Comparison of ENCODE assay signal across 19 cellular contexts in genomic region chr7:156897673-156898072, GRCh38. TPM values are rescaled to one million over a fixed set of nuclear protein-coding genes. Genes with fewer than 3 reads are reported as not detected.
DNase-seq lines count a peak whose midpoint lies in the region; ATAC-seq and TF ChIP-seq lines count a peak whose summit lies in the region.
"Had no signal": no experiment of that assay in that cellular context is flagged by ENCODE, and none has a peak within 500 bp of the region (broad histone marks: within the 10 kb centered on the region; RNA-seq: fewer than 3 reads in every experiment).

No MANE protein-coding gene starts in this region.

- DNase-seq in ELF-1 (ENCODE audit: low read depth, low spot score) (peak; percentile 27), MG63 (peak; percentile 15), fibroblast of mammary gland (ENCODE audit: low read depth) (peak; percentile 22), retinal pigment epithelial cell (ENCODE audit: low read depth) (peak; percentile 27), WERI-Rb-1 (no peak), NCI-H1105 (lab: John Stamatoyannopoulos, UW) (no peak)
- no peak for DNase-seq in stimulated activated CD4-positive, alpha-beta T cell treated with anti-CD3 and anti-CD28 coated beads, Interleukin-4, amount 100 ng/mL, for 24 hours
- DNase-seq: activated CD4-positive, alpha-beta memory T cell treated with anti-CD3 and anti-CD28 coated beads for 36 hours; activated naive CD8-positive, alpha-beta T cell treated with anti-CD3 and anti-CD28 coated beads for 36 hours; activated T-cell treated with anti-CD3 and anti-CD28 coated beads, Interleukin-2, amount 50 U/mL, for 48 hours; CD8-positive, alpha-beta T cell; cerebellar nuclear complex; NCI-H187; NCI-H510A treated with DMSO at 0.1 percent for 48 hours; stimulated activated CD4-positive, alpha-beta T cell treated with anti-CD3 and anti-CD28 coated beads, Interleukin-2, amount 100 ng/mL, for 48 hours; stimulated activated CD8-positive, alpha-beta memory T cell treated with anti-CD3 and anti-CD28 coated beads, Interleukin-4, amount 100 ng/mL, for 48 hours; testis had no signal

- no peak overlapping the region for H3K27ac ChIP-seq in WERI-Rb-1
- H3K27ac ChIP-seq: testis had no signal

- H3K27me3 ChIP-seq in MG63 = no peaks in the 10 kb centered on the region
- H3K27me3 ChIP-seq in WERI-Rb-1 (ENCODE audit: insufficient read depth, low read depth, severe bottlenecking) = no peaks in the 10 kb centered on the region
- H3K27me3 ChIP-seq: testis had no signal

- H3K4me3 ChIP-seq in MG63 (no peak overlapping the region), fibroblast of mammary gland (ENCODE audit: control insufficient read depth, low read depth, low read length) (no peak overlapping the region), retinal pigment epithelial cell (ENCODE audit: low read length) (no peak overlapping the region), WERI-Rb-1 (ENCODE audit: low read depth, low read length) (no peak overlapping the region)
- H3K4me3 ChIP-seq: testis had no signal

- no peaks in the 10 kb centered on the region for H3K9me3 ChIP-seq in MG63
- no peaks in the 10 kb centered on the region for H3K9me3 ChIP-seq in WERI-Rb-1 (ENCODE audit: severe bottlenecking)
- H3K9me3 ChIP-seq: testis had no signal

- H3K36me3 ChIP-seq in MG63 (no peaks in the 10 kb centered on the region), WERI-Rb-1 (no peaks in the 10 kb centered on the region)

- ATAC-seq in GM18511 (IDR thresholded peaks at IDR 0.05; ENCODE audit: unreplicated experiment) = no peak
- ATAC-seq: CD8-positive, alpha-beta T cell; sciatic nerve had no signal

- no peak for TF ChIP-seq CTCF in fibroblast of mammary gland (conservative IDR thresholded peaks at IDR 0.05; ENCODE audit: control insufficient read depth, insufficient read depth, low read depth, low read length)
- TF ChIP-seq CTCF in retinal pigment epithelial cell (conservative IDR thresholded peaks at IDR 0.05; ENCODE audit: low read depth, low read length) = no peak
- no peak for TF ChIP-seq CTCF in WERI-Rb-1 (IDR thresholded peaks at IDR 0.05; ENCODE audit: low read depth, low read length)

RNA-seq across cellular contexts. Expression of gene LMBR1, which starts 4.7 kb away (rescaled TPM):
- total RNA-seq in MG63 (2014; rRNA removed; shearing (Covaris generic); ENCODE audit: low replicate concordance) = 23.8 and 60.9 TPM in 2 replicates

RNA-seq across cellular contexts. Expression of gene NOM1, which starts 51.8 kb away (rescaled TPM):
- total RNA-seq in MG63 (2014; rRNA removed; shearing (Covaris generic); ENCODE audit: low replicate concordance) = 1.9 and 5.6 TPM in 2 replicates

Comparison
In these comparisons a context has a peak if more than half of its experiments do, and no peak if none do; other contexts are left out.
1. DNase-seq: peak in ELF-1 (single experiment), MG63 (single experiment), fibroblast of mammary gland (single experiment) and retinal pigment epithelial cell (single experiment); none in WERI-Rb-1 (single experiment), NCI-H1105 (single experiment) and stimulated activated CD4-positive, alpha-beta T cell treated with anti-CD3 and anti-CD28 coated beads, Interleukin-4, amount 100 ng/mL, for 24 hours (single experiment).